Comparison of ENCODE assay signal across 1 cellular context in genomic region chr7:117612637-117613036, GRCh38.
TF ChIP-seq lines count a peak whose summit lies in the region.

No MANE protein-coding gene starts in this region.

TF ChIP-seq in WTC11, 78 proteins besides CTCF, POLR2A, EP300 and RAD21:
- TF ChIP-seq, protein P1, sequence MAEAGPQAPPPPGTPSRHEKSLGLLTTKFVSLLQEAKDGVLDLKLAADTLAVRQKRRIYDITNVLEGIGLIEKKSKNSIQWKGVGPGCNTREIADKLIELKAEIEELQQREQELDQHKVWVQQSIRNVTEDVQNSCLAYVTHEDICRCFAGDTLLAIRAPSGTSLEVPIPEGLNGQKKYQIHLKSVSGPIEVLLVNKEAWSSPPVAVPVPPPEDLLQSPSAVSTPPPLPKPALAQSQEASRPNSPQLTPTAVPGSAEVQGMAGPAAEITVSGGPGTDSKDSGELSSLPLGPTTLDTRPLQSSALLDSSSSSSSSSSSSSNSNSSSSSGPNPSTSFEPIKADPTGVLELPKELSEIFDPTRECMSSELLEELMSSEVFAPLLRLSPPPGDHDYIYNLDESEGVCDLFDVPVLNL (CRISPR knock-in tag; IDR thresholded peaks at IDR 0.05; ENCODE audit: borderline replicate concordance, low read depth) = no peak
- TF ChIP-seq, protein P2, sequence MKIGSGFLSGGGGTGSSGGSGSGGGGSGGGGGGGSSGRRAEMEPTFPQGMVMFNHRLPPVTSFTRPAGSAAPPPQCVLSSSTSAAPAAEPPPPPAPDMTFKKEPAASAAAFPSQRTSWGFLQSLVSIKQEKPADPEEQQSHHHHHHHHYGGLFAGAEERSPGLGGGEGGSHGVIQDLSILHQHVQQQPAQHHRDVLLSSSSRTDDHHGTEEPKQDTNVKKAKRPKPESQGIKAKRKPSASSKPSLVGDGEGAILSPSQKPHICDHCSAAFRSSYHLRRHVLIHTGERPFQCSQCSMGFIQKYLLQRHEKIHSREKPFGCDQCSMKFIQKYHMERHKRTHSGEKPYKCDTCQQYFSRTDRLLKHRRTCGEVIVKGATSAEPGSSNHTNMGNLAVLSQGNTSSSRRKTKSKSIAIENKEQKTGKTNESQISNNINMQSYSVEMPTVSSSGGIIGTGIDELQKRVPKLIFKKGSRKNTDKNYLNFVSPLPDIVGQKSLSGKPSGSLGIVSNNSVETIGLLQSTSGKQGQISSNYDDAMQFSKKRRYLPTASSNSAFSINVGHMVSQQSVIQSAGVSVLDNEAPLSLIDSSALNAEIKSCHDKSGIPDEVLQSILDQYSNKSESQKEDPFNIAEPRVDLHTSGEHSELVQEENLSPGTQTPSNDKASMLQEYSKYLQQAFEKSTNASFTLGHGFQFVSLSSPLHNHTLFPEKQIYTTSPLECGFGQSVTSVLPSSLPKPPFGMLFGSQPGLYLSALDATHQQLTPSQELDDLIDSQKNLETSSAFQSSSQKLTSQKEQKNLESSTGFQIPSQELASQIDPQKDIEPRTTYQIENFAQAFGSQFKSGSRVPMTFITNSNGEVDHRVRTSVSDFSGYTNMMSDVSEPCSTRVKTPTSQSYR (CRISPR knock-in tag; IDR thresholded peaks at IDR 0.05) = no peak
- no peak for TF ChIP-seq FOXJ3 (CRISPR knock-in tag; IDR thresholded peaks at IDR 0.05; ENCODE audit: borderline replicate concordance)
- no peak for TF ChIP-seq ZNF232 (CRISPR knock-in tag; IDR thresholded peaks at IDR 0.05)
- TF ChIP-seq STAT6 (CRISPR knock-in tag; conservative IDR thresholded peaks at IDR 0.05; ENCODE audit: low read depth) = no peak
- no peak for TF ChIP-seq USF2 (CRISPR knock-in tag; IDR thresholded peaks at IDR 0.05)
- TF ChIP-seq, protein P3, sequence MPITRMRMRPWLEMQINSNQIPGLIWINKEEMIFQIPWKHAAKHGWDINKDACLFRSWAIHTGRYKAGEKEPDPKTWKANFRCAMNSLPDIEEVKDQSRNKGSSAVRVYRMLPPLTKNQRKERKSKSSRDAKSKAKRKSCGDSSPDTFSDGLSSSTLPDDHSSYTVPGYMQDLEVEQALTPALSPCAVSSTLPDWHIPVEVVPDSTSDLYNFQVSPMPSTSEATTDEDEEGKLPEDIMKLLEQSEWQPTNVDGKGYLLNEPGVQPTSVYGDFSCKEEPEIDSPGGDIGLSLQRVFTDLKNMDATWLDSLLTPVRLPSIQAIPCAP (CRISPR knock-in tag; IDR thresholded peaks at IDR 0.05) = no peak
